In genomic region chrX:55455708-55456107, GRCh38 we compare ENCODE assay signal across 7 cellular contexts. TPM values are rescaled to one million over a fixed set of nuclear protein-coding genes. Genes with fewer than 3 reads are reported as not detected.
A peak's percentile ranks its signal among the peaks of the same experiment; 100 is the strongest.
DNase-seq lines count a peak whose midpoint lies in the region; ATAC-seq, FAIRE-seq and TF ChIP-seq lines count a peak whose summit lies in the region.
"Not testable (repeated sequence)": the region's sequence is repeated elsewhere in the genome, so short reads cannot be mapped to it uniquely, and the experiment has no call there.
"Had no signal": no experiment of that assay in that cellular context is flagged by ENCODE, and none has a peak within 500 bp of the region (broad histone marks: within the 10 kb centered on the region; RNA-seq: fewer than 3 reads in every experiment).

No MANE protein-coding gene starts in this region.

- not testable (repeated sequence) for TF ChIP-seq CTCF in IMR-90 (conservative IDR thresholded peaks at IDR 0.05; ENCODE audit: low read depth, low read length); astrocyte (IDR thresholded peaks at IDR 0.05; ENCODE audit: insufficient read depth, low read depth, low read length); H1 (IDR thresholded peaks at IDR 0.05; ENCODE audit: control extremely low read depth in 1 of 3, insufficient read depth in 1 of 3, low read depth in 1 of 3, low read length in 3 of 3)

- H3K23ac ChIP-seq in IMR-90 (ENCODE audit: low read depth, low read length); H1 (ENCODE audit: insufficient read length): not testable (repeated sequence)

- not testable (repeated sequence) for TF ChIP-seq RAD21 in IMR-90 (IDR thresholded peaks at IDR 0.05; ENCODE audit: low read length); H1 (IDR thresholded peaks at IDR 0.05 in 1 of 2, conservative IDR thresholded peaks at IDR 0.05 in 1 of 2; ENCODE audit: low read depth in 2 of 2, low read length in 2 of 2)

- not testable (repeated sequence) for H3K27me3 Mint-ChIP-seq in astrocyte (ENCODE audit: low read depth, unreplicated experiment)

- H4K91ac ChIP-seq in IMR-90 (ENCODE audit: insufficient read depth, low read depth, low read length); H1 (replicated peaks; ENCODE audit: insufficient read length, low read length): not testable (repeated sequence)

- H3K9me3 Mint-ChIP-seq in astrocyte (ENCODE audit: unreplicated experiment) = not testable (repeated sequence)

- not testable (repeated sequence) for H3K79me2 ChIP-seq in astrocyte (ENCODE audit: insufficient read depth, low read length); H1 (ENCODE audit: control insufficient read depth in 1 of 2, insufficient read depth in 2 of 2, low read length in 2 of 2)

- not testable (repeated sequence) for H4K8ac ChIP-seq in IMR-90 (ENCODE audit: low read depth in 2 of 2, low read length in 2 of 2); H1 (ENCODE audit: extremely low read depth, insufficient read depth, low read length)

- not testable (repeated sequence) for H3K4me1 ChIP-seq in IMR-90 (ENCODE audit: control insufficient read depth, insufficient read depth, low read length); astrocyte (ENCODE audit: insufficient read depth, low read length); H1 (replicated peaks in 1 of 4; ENCODE audit: control insufficient read depth in 3 of 4, insufficient read depth in 4 of 4, low read length in 3 of 4)

- H3K36me3 Mint-ChIP-seq in astrocyte (ENCODE audit: low read depth, unreplicated experiment) = not testable (repeated sequence)

- H2AK9ac ChIP-seq in IMR-90 (replicated peaks; ENCODE audit: low read depth, low read length, poor library complexity) = not testable (repeated sequence)

- not testable (repeated sequence) for H3K27ac Mint-ChIP-seq in astrocyte (ENCODE audit: unreplicated experiment)

- H3K9ac ChIP-seq in IMR-90 (ENCODE audit: low read depth, low read length); astrocyte (ENCODE audit: low read length); H1 (replicated peaks in 1 of 4; ENCODE audit: extremely low read depth in 1 of 4, low read depth in 3 of 4, low read length in 3 of 4): not testable (repeated sequence)

- H3K23me2 ChIP-seq in H1 (ENCODE audit: low read depth, low read length) = not testable (repeated sequence)

- H3K9me3 ChIP-seq in IMR-90 (ENCODE audit: control insufficient read depth, insufficient read depth, low read length); astrocyte (ENCODE audit: insufficient read depth, low read depth, low read length); H1 (ENCODE audit: insufficient read depth in 2 of 2, low read depth in 1 of 2, low read length in 1 of 2): not testable (repeated sequence)

- not testable (repeated sequence) for H3K4me3 Mint-ChIP-seq in astrocyte (ENCODE audit: unreplicated experiment)

- not testable (repeated sequence) for TF ChIP-seq POLR2A in GM12891 (IDR thresholded peaks at IDR 0.05; ENCODE audit: low read depth, low read length); IMR-90 (IDR thresholded peaks at IDR 0.05; ENCODE audit: low read depth, low read length); H1 (IDR thresholded peaks at IDR 0.05; ENCODE audit: control extremely low read depth in 1 of 2, low read depth in 2 of 2, low read length in 2 of 2)

- H3K18ac ChIP-seq in IMR-90 (ENCODE audit: low read depth, low read length); H1 (ENCODE audit: extremely low read depth, low read length): not testable (repeated sequence)

- not testable (repeated sequence) for H2AFZ ChIP-seq in IMR-90 (replicated peaks; ENCODE audit: low read length, poor library complexity); astrocyte (ENCODE audit: low read depth, low read length); H1 (ENCODE audit: low read length)

- not testable (repeated sequence) for H4K20me1 ChIP-seq in IMR-90 (ENCODE audit: insufficient read depth, low read length); astrocyte (ENCODE audit: insufficient read depth, low read length); H1 (replicated peaks in 1 of 2; ENCODE audit: control insufficient read depth in 1 of 2, insufficient read depth in 2 of 2, low read length in 2 of 2)

- in situ Hi-C loops in IMR-90 (cut with MboI; ENCODE audit: low sequenced_read_pairs) = not testable (repeated sequence)

- not testable (repeated sequence) for H2BK120ac ChIP-seq in IMR-90 (ENCODE audit: low read depth, low read length); H1 (replicated peaks; ENCODE audit: low read depth, low read length)

- not testable (repeated sequence) for H3K4ac ChIP-seq in IMR-90 (ENCODE audit: low read depth, low read length); H1 (replicated peaks; ENCODE audit: insufficient read length, low read depth, low read length)

- not testable (repeated sequence) for H3K56ac ChIP-seq in IMR-90 (ENCODE audit: extremely low read depth, insufficient read depth, low read length); H1 (replicated peaks; ENCODE audit: insufficient read length, low read depth, low read length)

- not testable (repeated sequence) for H3K4me2 ChIP-seq in IMR-90 (ENCODE audit: low read depth, low read length); astrocyte (ENCODE audit: low read length); H1 (ENCODE audit: insufficient read depth in 1 of 2, low read depth in 2 of 2, low read length in 2 of 2)

- not testable (repeated sequence) for H3K4me3 ChIP-seq in IMR-90 (ENCODE audit: insufficient read depth, low read depth, low read length); astrocyte (ENCODE audit: insufficient read depth, low read depth, low read length); H1 (ENCODE audit: extremely low read depth in 1 of 4, insufficient read depth in 2 of 4, low read depth in 3 of 4, low read length in 4 of 4)

- H2BK5ac ChIP-seq in IMR-90 (ENCODE audit: low read depth, low read length, poor library complexity, severe bottlenecking); H1 (ENCODE audit: low read depth, low read length): not testable (repeated sequence)

- peak; percentile 28; the same call in 1 of the 2 replicates for ATAC-seq in IMR-90 (ENCODE audit: low read depth)

- not testable (repeated sequence) for H2BK15ac ChIP-seq in IMR-90 (ENCODE audit: low read depth, low read length); H1 (ENCODE audit: low read length)

- TF ChIP-seq EP300 in H1 (IDR thresholded peaks at IDR 0.05; ENCODE audit: borderline replicate concordance in 1 of 2, low read depth in 2 of 2, low read length in 2 of 2) = not testable (repeated sequence)

- not testable (repeated sequence) for DNase-seq in GM12891 (ENCODE audit: insufficient read length, low spot score); GM19239 (ENCODE audit: insufficient read length, low spot score); IMR-90; astrocyte (ENCODE audit: low read depth); H1 (ENCODE audit: low read depth in 1 of 2, low spot score in 2 of 2)

- not testable (repeated sequence) for H3K27me3 ChIP-seq in IMR-90 (ENCODE audit: control insufficient read depth, insufficient read depth, low read length); astrocyte (ENCODE audit: insufficient read depth, low read length); H1 (replicated peaks in 1 of 4; ENCODE audit: control insufficient read depth in 3 of 4, extremely low read depth in 1 of 4, insufficient read depth in 3 of 4, low read length in 3 of 4)

- intact Hi-C loops in IMR-90 (cut with micrococcal nuclease) = not testable (repeated sequence)

- not testable (repeated sequence) for H3K4me1 Mint-ChIP-seq in astrocyte (ENCODE audit: low read depth, unreplicated experiment)

- not testable (repeated sequence) for H2AK5ac ChIP-seq in IMR-90 (ENCODE audit: low read depth, low read length); H1 (ENCODE audit: low read depth, low read length)

- H3K14ac ChIP-seq in IMR-90 (replicated peaks; ENCODE audit: low read depth, low read length); H1 (ENCODE audit: insufficient read length): not testable (repeated sequence)

- dilution Hi-C loops in IMR-90 (cut with HindIII; ENCODE audit: low sequenced_read_pairs, unreplicated experiment) = not testable (repeated sequence)

- H3K79me1 ChIP-seq in IMR-90 (ENCODE audit: low read depth in 1 of 2, low read length in 2 of 2); H1 (ENCODE audit: low read depth, low read length): not testable (repeated sequence)

- POLR2A ChIA-PET in IMR-90 (lab: Charles Lee; ENCODE audit: unreplicated experiment); H1 (lab: Charles Lee; ENCODE audit: partially characterized antibody): not testable (repeated sequence)

- BruUV-seq in IMR-90 (replicated peaks; lab: Mats Ljungman, UMichigan) = not testable (repeated sequence)

- not testable (repeated sequence) for H3K9me1 ChIP-seq in IMR-90 (ENCODE audit: insufficient read depth, low read length)

- H2BK12ac ChIP-seq in H1 (ENCODE audit: low read depth, low read length) = not testable (repeated sequence)

- H4K5ac ChIP-seq in IMR-90 (ENCODE audit: low read depth, low read length); H1 (ENCODE audit: insufficient read length, low read depth, low read length): not testable (repeated sequence)

- CTCF ChIA-PET in IMR-90 (lab: Yijun Ruan, JAX); H1 (lab: Charles Lee; ENCODE audit: partially characterized antibody): not testable (repeated sequence)

- H3K36me3 ChIP-seq in IMR-90 (ENCODE audit: control insufficient read depth, insufficient read depth, low read length); astrocyte (ENCODE audit: insufficient read depth, low read length); H1 (ENCODE audit: control insufficient read depth in 2 of 4, insufficient read depth in 4 of 4, low read length in 3 of 4): not testable (repeated sequence)

- H3K27ac ChIP-seq in IMR-90 (ENCODE audit: insufficient read depth, low read length); astrocyte (ENCODE audit: low read depth, low read length); H1 (ENCODE audit: low read depth, low read length): not testable (repeated sequence)

- FAIRE-seq in GM12891 (lab: Jason Lieb, UNC) (peak; percentile 51), GM19239 (lab: Jason Lieb, UNC) (peak; percentile 79), astrocyte (lab: Jason Lieb, UNC) (peak; percentile 81), H1 (lab: Jason Lieb, UNC) (peak; percentile 96)

- WGBS in IMR-90 (ENCODE audit: extremely low coverage in 2 of 2, insufficient read length in 1 of 2), 2 experiments = no CpG with 5 or more reads among the region's 6 CpGs
- WGBS in H1 (ENCODE audit: extremely low coverage in 1 of 2, insufficient coverage in 1 of 2, insufficient read length in 1 of 2, insufficient replicate concordance in 2 of 2, low coverage in 1 of 2, low lambda C conversion rate in 2 of 2, missing lambda C conversion rate in 1 of 2), 2 experiments = no CpG with 5 or more reads among the region's 6 CpGs

- not testable (repeated sequence) for H2BK20ac ChIP-seq in IMR-90 (ENCODE audit: low read depth, low read length); H1 (ENCODE audit: low read length)

RNA-seq across cellular contexts. Expression of gene MAGEH1, which starts 3.8 kb away (rescaled TPM):
- polyA plus RNA-seq in GM12891 (2012; ENCODE audit: low read depth, missing spikeins) = 10.7 TPM
- 22.4 and 26.7 TPM in 2 replicates for total RNA-seq in IMR-90 (2012; rRNA removed)
- polyA plus RNA-seq in IMR-90 (2012; rRNA removed) = 29.2 and 31.8 TPM in 2 replicates
- 28.2 and 30.8 TPM in 2 replicates for polyA plus RNA-seq in IMR-90 (2012; cell fraction: cytosol; rRNA removed)
- polyA plus RNA-seq in IMR-90 (2012; cell fraction: nucleus; rRNA removed; ENCODE audit: low replicate concordance) = 9.7 and 16.0 TPM in 2 replicates
- 15.1 and 15.4 TPM in 2 replicates for total RNA-seq in astrocyte
- total RNA-seq in H1 (2021; fragmentation: NEBNext Ultra II Directional; extraction: Animal tissue kit (Norgen Biotek cat#: 25700)) = 11.6 and 13.4 TPM in 2 replicates
- polyA plus RNA-seq in H1 (2011; rRNA removed) = 7.8 and 9.4 TPM in 2 replicates
- polyA plus RNA-seq in H1 (2011; cell fraction: cytosol; rRNA removed) = 10.2 TPM
- 5.8 TPM for polyA plus RNA-seq in H1 (2011; cell fraction: nucleus; rRNA removed)
- 3.6 to 8.5 TPM (median 5.9 TPM) in 4 replicates for polyA plus RNA-seq in H1 (2012, experiment 1 of 2)
- 2.5 TPM for polyA plus RNA-seq in H1 (2012, experiment 2 of 2)
- 17.6 TPM for polyA plus RNA-seq in H1 (2013, experiment 1 of 2)
- polyA plus RNA-seq in H1 (2013, experiment 2 of 2) = 21.6 TPM
- polyA minus RNA-seq in H1 (2011; rRNA and poly(A)+ RNA removed) = 3.0 and 5.1 TPM in 2 replicates
- 1.5 TPM for polyA minus RNA-seq in H1 (2011; cell fraction: cytosol; rRNA and poly(A)+ RNA removed)
- polyA minus RNA-seq in H1 (2011; cell fraction: nucleus; rRNA and poly(A)+ RNA removed) = 2.3 TPM
- total RNA-seq: Caco-2, Calu3 had no signal

RNA-seq across cellular contexts. Expression of gene USP51, which starts 33.9 kb away (rescaled TPM):
- 1.0 TPM for polyA plus RNA-seq in GM12891 (2012; ENCODE audit: low read depth, missing spikeins)
- 1.1 and 2.0 TPM in 2 replicates for total RNA-seq in IMR-90 (2012; rRNA removed)
- 0.26 and 0.30 TPM in 2 replicates for polyA plus RNA-seq in IMR-90 (2012; rRNA removed)
- polyA plus RNA-seq in IMR-90 (2012; cell fraction: cytosol; rRNA removed) = 0.11 and 0.13 TPM in 2 replicates
- 0.32 and 0.86 TPM in 2 replicates for polyA plus RNA-seq in IMR-90 (2012; cell fraction: nucleus; rRNA removed; ENCODE audit: low replicate concordance)
- 1.5 and 2.2 TPM in 2 replicates for total RNA-seq in astrocyte
- total RNA-seq in H1 (2021; fragmentation: NEBNext Ultra II Directional; extraction: Animal tissue kit (Norgen Biotek cat#: 25700)) = 5.6 and 6.6 TPM in 2 replicates
- 2.9 and 5.2 TPM in 2 replicates for polyA plus RNA-seq in H1 (2011; rRNA removed)
- 3.5 TPM for polyA plus RNA-seq in H1 (2011; cell fraction: cytosol; rRNA removed)
- 7.4 TPM for polyA plus RNA-seq in H1 (2011; cell fraction: nucleus; rRNA removed)
- 3.9 to 5.2 TPM (median 4.1 TPM) in 4 replicates for polyA plus RNA-seq in H1 (2012, experiment 1 of 2)
- 0.45 TPM for polyA plus RNA-seq in H1 (2012, experiment 2 of 2)
- polyA plus RNA-seq in H1 (2013, experiment 1 of 2) = 7.5 TPM
- 6.1 TPM for polyA plus RNA-seq in H1 (2013, experiment 2 of 2)
- polyA minus RNA-seq in H1 (2011; rRNA and poly(A)+ RNA removed) = 23.6 and 30.5 TPM in 2 replicates
- polyA minus RNA-seq in H1 (2011; cell fraction: cytosol; rRNA and poly(A)+ RNA removed) = 6.6 TPM
- 34.5 TPM for polyA minus RNA-seq in H1 (2011; cell fraction: nucleus; rRNA and poly(A)+ RNA removed)
